ENCODE assay signal across 8 cellular contexts in the genomic region with DNA sequence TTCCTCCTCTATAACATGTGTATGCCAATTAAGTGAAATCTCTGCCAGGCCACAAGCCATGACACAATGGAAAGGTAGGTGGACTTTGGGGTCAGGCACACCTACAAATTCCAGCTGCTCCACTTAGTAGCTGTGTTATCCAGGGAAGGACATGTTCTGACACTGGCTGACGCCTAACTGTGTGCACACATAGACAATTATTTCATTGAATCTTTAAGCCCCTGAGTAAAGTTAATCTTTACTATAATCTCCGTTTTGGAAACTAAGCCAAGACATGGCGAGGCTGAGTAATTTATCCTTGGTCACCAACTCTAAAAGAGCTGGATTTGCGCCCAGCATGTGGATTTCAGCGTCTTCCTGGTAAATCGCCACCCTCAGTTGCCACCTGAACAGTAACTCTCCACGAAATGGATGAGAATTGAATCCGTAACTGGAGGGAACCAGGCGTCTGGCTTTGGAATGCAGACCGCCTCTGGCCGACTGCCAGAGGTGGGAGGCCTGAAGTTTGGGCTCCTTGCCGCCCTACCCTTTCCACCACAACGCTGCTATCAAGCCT. TPM values are rescaled to one million over a fixed set of nuclear protein-coding genes. Genes with fewer than 3 reads are reported as not detected.
A peak's percentile ranks its signal among the peaks of the same experiment; 100 is the strongest.
DNase-seq lines count a peak whose midpoint lies in the region; ATAC-seq, FAIRE-seq and TF ChIP-seq lines count a peak whose summit lies in the region.

No MANE protein-coding gene starts in this region.

- ATAC-seq in GM18511 (IDR thresholded peaks at IDR 0.05; ENCODE audit: unreplicated experiment) (no peak), HG03457 (IDR thresholded peaks at IDR 0.05; ENCODE audit: unreplicated experiment) (no peak)

- peak overlapping the region; percentile 83 for H3K9ac ChIP-seq in mucosa of stomach (ENCODE audit: low read length)

- H3K36me3 ChIP-seq in bronchial epithelial cell (ENCODE audit: control insufficient read depth, insufficient read depth, low read length) (peaks cover 6% of the 10 kb centered on the region), mucosa of stomach (ENCODE audit: control insufficient read depth, insufficient read depth, low read length) (no peaks in the 10 kb centered on the region)

- H3K27me3 ChIP-seq in bronchial epithelial cell (ENCODE audit: control insufficient read depth, insufficient read depth, low read length) (no peaks in the 10 kb centered on the region), mucosa of stomach (ENCODE audit: control insufficient read depth, insufficient read depth, low read length) (no peaks in the 10 kb centered on the region)

- DNase-seq in DMS 273 (lab: John Stamatoyannopoulos, UW; ENCODE audit: unreplicated experiment), result peak; percentile 78
- peak; percentile 92 for DNase-seq in M059J (ENCODE audit: low read depth)
- peak; percentile 88 for DNase-seq in bronchial epithelial cell (ENCODE audit: low read depth)
- DNase-seq in stimulated activated CD4-positive, alpha-beta T cell treated with anti-CD3 and anti-CD28 coated beads, Interleukin-12 subunit alpha, Interleukin-12 subunit beta, amount 100 ng/mL, for 4 hours, result no peak
- DNase-seq in H54 (ENCODE audit: insufficient read length, low spot score), result no peak

- peak overlapping the region; percentile 96 for H3K4me3 ChIP-seq in bronchial epithelial cell (ENCODE audit: low read depth, low read length)
- H3K4me3 ChIP-seq in mucosa of stomach (ENCODE audit: low read length), result peak overlapping the region; percentile 22

- H3K9me3 ChIP-seq in mucosa of stomach (ENCODE audit: control insufficient read depth, low read length), result no peaks in the 10 kb centered on the region

- no peak for TF ChIP-seq POLR2A in H54 (IDR thresholded peaks at IDR 0.05; ENCODE audit: low read depth, low read length)

- peaks cover 5% of the 10 kb centered on the region for H3K4me1 ChIP-seq in mucosa of stomach (ENCODE audit: control insufficient read depth, insufficient read depth, low read length)

- no peak for TF ChIP-seq CTCF in bronchial epithelial cell (IDR thresholded peaks at IDR 0.05; ENCODE audit: insufficient read depth, low read length, severe bottlenecking)

- FAIRE-seq in bronchial epithelial cell (lab: Jason Lieb, UNC), result no peak
- FAIRE-seq in H54 (lab: Jason Lieb, UNC), result no peak

RNA-seq across cellular contexts. Expression of a gene that starts 0.9 kb away (rescaled TPM):
- total RNA-seq in M059J (2014; rRNA removed; shearing (Covaris generic)), result 166 and 272 TPM in 2 replicates
- 27.1 and 41.9 TPM in 2 replicates for total RNA-seq in bronchial epithelial cell

Comparison
In these comparisons a context has a peak if more than half of its experiments do, and no peak if none do; other contexts are left out.
1. DNase-seq: peak in DMS 273 (single experiment), M059J (single experiment) and bronchial epithelial cell (single experiment); none in stimulated activated CD4-positive, alpha-beta T cell treated with anti-CD3 and anti-CD28 coated beads, Interleukin-12 subunit alpha, Interleukin-12 subunit beta, amount 100 ng/mL, for 4 hours (single experiment) and H54 (single experiment).